In the genomic region with DNA sequence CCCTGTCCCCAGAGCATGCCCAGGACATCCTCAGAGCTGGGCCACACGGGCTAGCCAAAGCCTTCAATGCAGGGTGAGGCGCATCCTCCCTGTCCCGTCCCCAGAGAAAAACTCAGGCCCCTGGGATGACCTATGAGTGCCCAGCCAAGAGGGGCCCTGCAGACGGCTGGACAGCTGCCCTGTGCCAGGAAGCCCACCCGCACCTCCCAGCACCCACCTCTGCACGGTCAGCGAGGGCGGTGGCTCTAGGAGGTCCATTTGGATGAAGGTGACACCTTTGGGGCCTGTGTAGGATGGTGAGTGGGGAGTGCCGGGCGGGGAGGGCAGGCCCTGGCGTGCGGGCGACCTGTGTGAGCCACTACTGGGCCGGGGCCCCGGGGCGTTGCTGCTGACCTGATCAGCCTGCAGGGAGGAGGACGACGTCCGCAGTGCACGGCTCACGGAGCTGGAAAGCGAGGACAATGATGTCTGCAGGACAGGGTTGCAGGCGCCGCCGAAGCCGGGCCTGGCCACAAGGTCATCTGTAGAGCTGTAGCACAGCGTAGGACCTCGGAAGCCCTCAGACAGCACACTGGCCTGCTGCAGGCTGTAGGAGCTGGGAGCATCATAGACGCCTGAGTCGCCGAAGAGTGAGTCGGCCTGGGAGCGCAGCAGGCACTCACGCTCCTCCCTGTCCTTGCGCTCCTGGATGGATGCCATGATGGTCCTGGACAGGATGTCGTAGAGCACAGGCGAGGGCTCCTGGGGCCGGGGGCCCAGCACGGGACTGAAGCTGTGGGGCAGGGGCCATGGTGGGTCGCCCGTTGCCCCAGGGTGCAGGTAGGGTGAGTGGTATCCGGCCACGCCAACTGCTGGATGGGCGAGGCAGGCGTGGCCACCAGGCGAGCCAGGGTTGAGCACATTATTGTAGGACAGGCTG, we compare ENCODE assay signal across 15 cellular contexts.
"Had no signal": no experiment of that assay in that cellular context is flagged by ENCODE, and none has a peak within 500 bp of the region (broad histone marks: within the 10 kb centered on the region; RNA-seq: fewer than 3 reads in every experiment).

No MANE protein-coding gene starts in this region.

- H3K9ac ChIP-seq: neural progenitor cell had no signal

- H3K9me3 ChIP-seq: ascending aorta, esophagus squamous epithelium had no signal

- DNase-seq: activated B cell treated with CpG ODN at 0.5 μM for 24 hours; activated CD4-positive, alpha-beta T cell treated with anti-CD3 and anti-CD28 coated beads, Interleukin-2, amount 50 U/mL, for 1 hour; activated naive CD4-positive, alpha-beta T cell; esophagus squamous epithelium; foreskin fibroblast; glutamatergic neuron; left ventricle myocardium superior; right cardiac atrium had no signal

- FAIRE-seq: colon, islet of Langerhans had no signal

- H3K4me3 ChIP-seq: ascending aorta, esophagus squamous epithelium, neural progenitor cell, smooth muscle cell had no signal

- H3K27ac ChIP-seq: ascending aorta, esophagus squamous epithelium, neural progenitor cell had no signal

- H3K36me3 ChIP-seq: ascending aorta, esophagus squamous epithelium, neural progenitor cell had no signal

- H3K4me2 ChIP-seq: neural progenitor cell, smooth muscle cell had no signal

- H3K27me3 ChIP-seq: neural progenitor cell had no signal

- H3K4me1 ChIP-seq: ascending aorta had no signal

- ATAC-seq: left ventricle myocardium superior; right cardiac atrium; SK-N-SH treated with all-trans-retinoic acid at 6 μM for 48 hours; stimulated activated effector memory CD8-positive, alpha-beta T cell treated with anti-CD3 and anti-CD28 coated beads, Interleukin-12 subunit alpha, Interleukin-12 subunit beta, amount 100 ng/mL, for 72 hours had no signal
